In the genomic region with DNA sequence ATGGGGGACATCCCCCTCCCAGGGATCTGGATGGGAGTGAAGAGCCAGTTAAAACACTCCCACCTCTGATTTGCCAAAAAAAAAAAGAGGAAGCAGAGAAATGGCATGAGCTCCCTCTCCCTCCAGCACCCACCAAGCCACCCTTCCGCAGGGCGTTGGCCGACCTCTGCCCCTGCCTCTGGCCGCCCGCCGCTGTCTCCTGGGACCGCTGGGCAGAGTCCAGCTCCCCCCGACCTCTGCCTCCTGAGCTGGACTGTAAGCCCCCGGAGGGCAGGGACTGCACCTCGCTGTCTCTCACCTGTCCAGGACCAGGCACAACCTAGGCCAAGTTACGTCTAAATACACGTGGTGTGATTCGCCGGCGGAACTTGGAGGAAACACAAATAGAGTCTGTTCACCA, we compare ENCODE assay signal across 15 cellular contexts.
A peak's percentile ranks its signal among the peaks of the same experiment; 100 is the strongest.
DNase-seq lines count a peak whose midpoint lies in the region; ATAC-seq and TF ChIP-seq lines count a peak whose summit lies in the region.
"Had no signal": no experiment of that assay in that cellular context is flagged by ENCODE, and none has a peak within 500 bp of the region (broad histone marks: within the 10 kb centered on the region; RNA-seq: fewer than 3 reads in every experiment).

No MANE protein-coding gene starts in this region.

- H3K4me3 ChIP-seq in NB4 (ENCODE audit: low read depth, low read length) (no peak overlapping the region), neural progenitor cell (no peak overlapping the region), thyroid gland (replicated peaks in 1 of 3) (no peak overlapping the region)
- H3K4me3 ChIP-seq: HAP-1 had no signal

- H3K4me2 ChIP-seq in neural progenitor cell: no peak overlapping the region

- H4K20me1 ChIP-seq in neural progenitor cell (ENCODE audit: low read depth): no peaks in the 10 kb centered on the region

- H3K27me3 ChIP-seq in neural progenitor cell (peaks cover 21% of the 10 kb centered on the region), thyroid gland (no peaks in the 10 kb centered on the region)

- no peak for TF ChIP-seq CTCF in NB4 (IDR thresholded peaks at IDR 0.05; ENCODE audit: low read depth, low read length)
- no peak for TF ChIP-seq CTCF in neural progenitor cell (IDR thresholded peaks at IDR 0.05)
- TF ChIP-seq CTCF in thyroid gland (IDR thresholded peaks at IDR 0.05): no peak

- TF ChIP-seq POLR2A in NB4 (IDR thresholded peaks at IDR 0.05; ENCODE audit: extremely low read depth, insufficient read length) (no peak), thyroid gland (IDR thresholded peaks at IDR 0.05) (no peak)

- no peak overlapping the region for H3K9ac ChIP-seq in neural progenitor cell

- intact Hi-C loops in thyroid gland (cut with DNase I) (loop anchor here (5.0 kb wide), 1 partner anchor 171 kb away; no protein-coding TSS in a partner anchor), head of caudate nucleus (cut with DNase I) (no loop called here)

- peaks cover 38% of the 10 kb centered on the region for H3K4me1 Mint-ChIP-seq in neural progenitor cell

- no peaks in the 10 kb centered on the region for H3K36me3 ChIP-seq in neural progenitor cell
- H3K36me3 ChIP-seq in thyroid gland: no peaks in the 10 kb centered on the region
- H3K36me3 ChIP-seq: HAP-1 had no signal

- H3K36me3 Mint-ChIP-seq in neural progenitor cell: peaks cover 2% of the 10 kb centered on the region
- H3K36me3 Mint-ChIP-seq: CD4-positive, alpha-beta memory T cell had no signal

- H3K9me3 ChIP-seq in neural progenitor cell (ENCODE audit: low read depth) (no peaks in the 10 kb centered on the region), thyroid gland (no peaks in the 10 kb centered on the region)
- H3K9me3 ChIP-seq: HAP-1 had no signal

- H3K27ac ChIP-seq in neural progenitor cell: no peak overlapping the region
- H3K27ac ChIP-seq in thyroid gland: peak overlapping the region in 2 of 3 donors; percentile 24 to 56

- H3K4me1 ChIP-seq in neural progenitor cell (peaks cover 17% of the 10 kb centered on the region), thyroid gland (peaks cover 61 to 64% of the 10 kb centered on the region in 2 donors)

- peak overlapping the region; percentile 61 for H3K4me3 Mint-ChIP-seq in neural progenitor cell
- H3K4me3 Mint-ChIP-seq: CD4-positive, alpha-beta memory T cell; HFFc6 had no signal

- H3K27ac Mint-ChIP-seq in neural progenitor cell: no peak overlapping the region
- H3K27ac Mint-ChIP-seq: CD4-positive, alpha-beta memory T cell; HFFc6 had no signal

- no peaks in the 10 kb centered on the region for H3K79me2 ChIP-seq in neural progenitor cell (ENCODE audit: low read depth)

- ATAC-seq in HG03378 (IDR thresholded peaks at IDR 0.05; ENCODE audit: unreplicated experiment): no peak

- 88 to 96% methylated on average over 14 to 15 of the region's 15 CpGs for WGBS in thyroid gland, 2 donors

- peaks cover 10% of the 10 kb centered on the region for H3K27me3 Mint-ChIP-seq in neural progenitor cell (ENCODE audit: insufficient read depth, low read depth)

- H3F3A ChIP-seq in neural progenitor cell (ENCODE audit: low read depth): peaks cover 14% of the 10 kb centered on the region

- no peak overlapping the region for H2AFZ ChIP-seq in neural progenitor cell (replicated peaks)

- DNase-seq in MV-4-11 (lab: John Stamatoyannopoulos, UW): peak; percentile 5
- peak; percentile 8 for DNase-seq in NB4 (ENCODE audit: low read depth)
- DNase-seq in neural progenitor cell (ENCODE audit: low spot score): no peak
- DNase-seq in thyroid gland: no peak
- no peak for DNase-seq in head of caudate nucleus
- DNase-seq: C1 segment of cervical spinal cord; Calu3; CD4-positive, alpha-beta memory T cell; COR-L47; DMS53; GF-D8; GOT3; HFFc6 had no signal

- no peaks in the 10 kb centered on the region for H3K9me3 Mint-ChIP-seq in neural progenitor cell
- H3K9me3 Mint-ChIP-seq: CD4-positive, alpha-beta memory T cell had no signal

Comparison
In these comparisons a context has a peak if more than half of its experiments do, and no peak if none do; other contexts are left out.
1. DNase-seq: peak in MV-4-11 (single experiment) and NB4 (single experiment); none in neural progenitor cell (single experiment), thyroid gland (0 of 2) and head of caudate nucleus (0 of 42).